In the genomic region with DNA sequence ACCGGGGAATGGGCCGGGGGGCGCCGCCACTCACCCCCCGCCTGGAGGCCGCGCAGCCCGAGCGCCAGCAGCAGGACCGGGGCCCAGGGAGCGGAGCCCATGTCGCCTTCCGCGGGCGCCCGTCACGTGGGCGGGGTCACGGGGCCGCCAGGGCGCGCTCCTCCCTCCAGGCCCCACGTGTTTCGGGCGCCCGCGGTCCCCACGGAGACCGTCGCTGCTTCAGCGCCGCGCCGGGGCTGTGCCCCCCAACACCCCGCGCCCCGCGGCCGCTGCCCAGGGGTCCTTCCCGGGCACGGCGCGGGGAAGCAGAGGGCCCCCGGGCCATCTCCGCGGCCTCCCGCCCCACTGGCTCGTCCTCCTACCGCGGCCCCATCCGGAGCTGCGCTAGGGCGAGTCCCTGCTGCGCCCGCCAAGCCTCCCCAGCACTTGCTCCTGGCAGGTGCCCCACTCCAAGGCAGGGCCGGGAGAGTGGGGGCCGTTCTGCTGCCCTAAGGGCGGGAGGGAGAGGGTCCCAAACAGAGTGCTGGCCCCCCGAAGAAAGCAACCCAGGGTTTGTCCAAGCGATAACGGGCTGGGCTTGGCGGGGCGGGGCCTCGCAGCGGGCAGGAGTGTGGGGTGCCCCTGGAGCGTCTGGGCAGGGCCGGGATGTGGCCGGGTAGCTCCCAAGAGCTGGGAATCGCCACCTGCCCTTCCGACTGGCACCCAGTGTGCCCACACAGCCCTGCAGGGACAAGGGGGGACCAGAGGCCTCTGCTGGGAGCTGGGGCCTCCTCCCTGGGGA, we compare ENCODE assay signal across 8 cellular contexts. TPM values are rescaled to one million over a fixed set of nuclear protein-coding genes. Genes with fewer than 3 reads are reported as not detected.
DNase-seq lines count a peak whose midpoint lies in the region; ATAC-seq and TF ChIP-seq lines count a peak whose summit lies in the region.

DPP7 (minus strand) TSS at position 121 of the 781 bp plus-strand sequence; CDS start at position 101, 20 bp downstream.

- DNase-seq in AG09319 (ENCODE audit: extremely low read depth, low read depth) (peak; percentile 8), RWPE2 (ENCODE audit: low spot score) (no peak), globus pallidus (ENCODE audit: low spot score) (peak; percentile 79), ovary (peak; percentile 65 to 79 (median 67)), testis (peak; percentile 80)
- DNase-seq in activated naive CD4-positive, alpha-beta T cell (lab: John Stamatoyannopoulos, UW): peak; percentile 49 to 76 (median 56)

- H3K36me3 ChIP-seq in RWPE2 (ENCODE audit: low read depth) (peaks cover 2% of the 10 kb centered on the region; the same call in 1 of the 2 replicates), ovary (no peaks in the 10 kb centered on the region), testis (ENCODE audit: low read depth, missing control alignments) (no peaks in the 10 kb centered on the region)

- TF ChIP-seq POLR2A in ovary (IDR thresholded peaks at IDR 0.05) (no peak), testis (IDR thresholded peaks at IDR 0.05) (no peak)

- WGBS in ovary, 3 donors: 6 to 12% (median 9%) methylated on average over 41 to 70 of the region's 70 CpGs
- 0 to 5% methylated on average over 6 to 52 of the region's 70 CpGs for WGBS in testis, 2 donors

- intact Hi-C loops in ovary (cut with DNase I) (loop anchor here in 3 of 4 donors (5.0 to 10.0 kb wide), 2 partner anchors 112 to 120 kb away; partner anchors contain the start of genes CYSRT1 (in 2 of the 3), RNF224 (in 2 of the 3) and SLC34A3 (in 1 of the 3)), testis (cut with DNase I; ENCODE audit: low total_unique reads) (loop anchor here (10.0 kb wide), 1 partner anchor 110 kb away; the partner anchor contains the start of genes CYSRT1, RNF208 and RNF224)

- H3K4me1 ChIP-seq in RWPE2 (ENCODE audit: insufficient read depth, poor library complexity, severe bottlenecking) (no peaks in the 10 kb centered on the region), ovary (ENCODE audit: insufficient read depth) (peaks cover 4% of the 10 kb centered on the region), testis (peaks cover 22% of the 10 kb centered on the region)

- H3K9me3 ChIP-seq in RWPE2 (ENCODE audit: severe bottlenecking) (no peaks in the 10 kb centered on the region), ovary (no peaks in the 10 kb centered on the region), testis (no peaks in the 10 kb centered on the region)

- ATAC-seq in GM19023 (IDR thresholded peaks at IDR 0.05; ENCODE audit: unreplicated experiment): peak; percentile 71
- ATAC-seq in HG03469 (IDR thresholded peaks at IDR 0.05; ENCODE audit: unreplicated experiment): peak; percentile 49
- ATAC-seq in RWPE2 (ENCODE audit: low read depth): peak; percentile 49

- H3K27ac ChIP-seq in RWPE2 (ENCODE audit: poor library complexity, severe bottlenecking) (no peak within 1 kb of the TSS), ovary (no peak within 1 kb of the TSS), testis (peak within 1 kb of the TSS; percentile 39 to 71)

- no peak for TF ChIP-seq EP300 in ovary (IDR thresholded peaks at IDR 0.05)

- H3K27me3 ChIP-seq in RWPE2 (ENCODE audit: insufficient read depth, poor library complexity, severe bottlenecking) (no peaks in the 10 kb centered on the region), ovary (no peaks in the 10 kb centered on the region), testis (no peaks in the 10 kb centered on the region)

- H3K4me3 ChIP-seq in RWPE2 (ENCODE audit: severe bottlenecking): peak within 1 kb of the TSS; percentile 62
- H3K4me3 ChIP-seq in ovary: peak within 1 kb of the TSS; percentile 58
- H3K4me3 ChIP-seq in testis: peak within 1 kb of the TSS; percentile 76 to 78

- no peak for TF ChIP-seq CTCF in AG09319 (IDR thresholded peaks at IDR 0.05; ENCODE audit: low read depth, low read length)
- TF ChIP-seq CTCF in RWPE2 (IDR thresholded peaks at IDR 0.05; ENCODE audit: poor library complexity, severe bottlenecking): no peak
- TF ChIP-seq CTCF in ovary (IDR thresholded peaks at IDR 0.05): no peak
- peak in 1 of 3 experiments; percentile 8 for TF ChIP-seq CTCF in testis (IDR thresholded peaks at IDR 0.05)

RNA-seq across cellular contexts. Expression of gene DPP7, which starts in this region (rescaled TPM):
- total RNA-seq in ovary (100 to 1,000 TPM in 2 of 7 donors, 10 to 100 TPM in 5; 39.8 to 117 (median 95.6) TPM), testis (100 to 1,000 TPM; 207 to 215 TPM)
- polyA plus RNA-seq in ovary (10 to 100 TPM in 1 of 2 donors, 1 to 10 TPM in 1; 3.0 to 88.7 TPM), testis (ENCODE audit: insufficient read depth, low read depth, low replicate concordance) (242 TPM)

Comparison
In these comparisons a context has a peak if more than half of its experiments do, and no peak if none do; other contexts are left out.
1. H3K27ac ChIP-seq: peak in testis (2 of 2); none in RWPE2 (single experiment) and ovary (0 of 2).
2. Peak in every context shown above with its lines, with median percentiles within 50 percentile points of each other: ATAC-seq and H3K4me3 ChIP-seq.